Comparison of ENCODE assay signal across 21 cellular contexts in the genomic region with DNA sequence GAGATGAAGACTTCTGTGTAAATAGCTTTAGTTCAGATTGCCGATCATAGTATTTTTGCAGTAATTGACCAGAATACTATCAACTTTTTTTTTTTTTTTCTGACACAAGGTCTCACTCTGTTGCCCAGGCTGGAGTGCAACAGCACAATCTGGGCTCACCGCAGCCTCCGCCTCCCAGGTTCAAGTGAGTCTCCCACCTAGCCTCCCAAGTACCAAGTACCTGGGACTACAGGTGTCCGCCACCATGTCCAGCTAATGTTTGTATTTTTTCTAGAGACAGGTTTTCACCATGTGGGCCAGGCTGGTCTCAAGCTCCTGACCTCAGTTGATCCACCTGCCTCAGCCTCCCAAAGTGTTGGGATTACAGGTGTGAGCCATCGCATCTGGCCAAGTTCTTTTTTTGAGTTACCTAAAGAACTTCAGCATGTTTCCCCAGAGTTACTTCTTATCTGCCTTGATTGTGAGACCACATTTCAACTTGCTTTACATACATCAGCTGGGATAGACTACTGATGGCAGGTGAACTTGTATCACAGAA. TPM values are rescaled to one million over a fixed set of nuclear protein-coding genes. Genes with fewer than 3 reads are reported as not detected.
A peak's percentile ranks its signal among the peaks of the same experiment; 100 is the strongest.
DNase-seq lines count a peak whose midpoint lies in the region; ATAC-seq and TF ChIP-seq lines count a peak whose summit lies in the region.
"Had no signal": no experiment of that assay in that cellular context is flagged by ENCODE, and none has a peak within 500 bp of the region (broad histone marks: within the 10 kb centered on the region; RNA-seq: fewer than 3 reads in every experiment).

No MANE protein-coding gene starts in this region.

- no peak for ATAC-seq in HG03108 (IDR thresholded peaks at IDR 0.05; ENCODE audit: unreplicated experiment)
- ATAC-seq: stimulated activated naive B cell treated with anti-CD40 and anti-IgM and Interleukin-4, amounts not matched to agents 10 μg/mL and 1 μg/mL and 100 μg/mL, for 72 hours had no signal

- no peak overlapping the region for H2AFZ ChIP-seq in Loucy (ENCODE audit: low read length)

- no peaks in the 10 kb centered on the region for H3K9me3 ChIP-seq in Loucy (ENCODE audit: insufficient read depth, low read depth, low read length)
- no peaks in the 10 kb centered on the region for H3K9me3 ChIP-seq in endocrine pancreas (ENCODE audit: control insufficient read depth, low read length)
- H3K9me3 ChIP-seq in mucosa of rectum (ENCODE audit: control insufficient read depth in 2 of 2, low read length in 2 of 2): no peaks in the 10 kb centered on the region
- H3K9me3 ChIP-seq: BLaER1, left ventricle myocardium inferior, SJSA1, thoracic aorta had no signal

- DNase-seq in type B pancreatic cell (ENCODE audit: extremely low spot score, unreplicated experiment): no peak
- no peak for DNase-seq in NCI-H1417 (lab: John Stamatoyannopoulos, UW)
- no peak for DNase-seq in NCI-H2107 treated with DMSO at 0.1 percent for 48 hours (lab: John Stamatoyannopoulos, UW; ENCODE audit: unreplicated experiment)
- DNase-seq: activated CD4-positive, alpha-beta T cell treated with anti-CD3 and anti-CD28 coated beads, Interleukin-2, amount 50 U/mL, for 1 hour; activated naive CD8-positive, alpha-beta T cell treated with anti-CD3 and anti-CD28 coated beads for 36 hours; COR-L47; immature natural killer cell; left ventricle myocardium inferior; midbrain; NCI-H1417 treated with DMSO at 0.1 percent for 48 hours; NCI-H510A treated with DMSO at 0.1 percent for 48 hours; stimulated activated CD4-positive, alpha-beta T cell treated with anti-CD3 and anti-CD28 coated beads, Interleukin-2, amount 100 ng/mL, for 48 hours; stimulated activated naive B cell treated with anti-CD40 and anti-IgM and Interleukin-4, amounts not matched to agents 10 μg/mL and 1 μg/mL and 100 μg/mL, for 72 hours had no signal

- no peaks in the 10 kb centered on the region for H3K27me3 Mint-ChIP-seq in type B pancreatic cell
- H3K27me3 Mint-ChIP-seq: activated naive CD8-positive, alpha-beta T cell treated with anti-CD3 and anti-CD28 coated beads for 36 hours; stimulated activated naive B cell treated with anti-CD40 and anti-IgM and Interleukin-4, amounts not matched to agents 10 μg/mL and 1 μg/mL and 100 μg/mL, for 72 hours had no signal

- peak overlapping the region; percentile 73 for H3K4me3 Mint-ChIP-seq in type B pancreatic cell
- H3K4me3 Mint-ChIP-seq: activated naive CD8-positive, alpha-beta T cell treated with anti-CD3 and anti-CD28 coated beads for 36 hours; immature natural killer cell; stimulated activated naive B cell treated with anti-CD40 and anti-IgM and Interleukin-4, amounts not matched to agents 10 μg/mL and 1 μg/mL and 100 μg/mL, for 72 hours had no signal

- peaks cover 36% of the 10 kb centered on the region for H3K4me1 Mint-ChIP-seq in type B pancreatic cell (ENCODE audit: unreplicated experiment)

- H3F3A ChIP-seq in Loucy (ENCODE audit: low read depth): no peaks in the 10 kb centered on the region

- H4K20me1 ChIP-seq in Loucy (ENCODE audit: insufficient read depth, low read length, poor library complexity, severe bottlenecking): peaks cover 10% of the 10 kb centered on the region
- H4K20me1 ChIP-seq: BLaER1 had no signal

- H3K27ac ChIP-seq in mucosa of rectum (ENCODE audit: low read depth in 2 of 2, low read length in 2 of 2): no peak overlapping the region
- H3K27ac ChIP-seq: BLaER1, left ventricle myocardium inferior, SJSA1, thoracic aorta, VCaP had no signal

- H3K27me3 ChIP-seq in Loucy (ENCODE audit: insufficient read depth, low read length, poor library complexity, severe bottlenecking): no peaks in the 10 kb centered on the region
- no peaks in the 10 kb centered on the region for H3K27me3 ChIP-seq in endocrine pancreas (ENCODE audit: control insufficient read depth, insufficient read depth, low read length)
- no peaks in the 10 kb centered on the region for H3K27me3 ChIP-seq in mucosa of rectum (ENCODE audit: control insufficient read depth in 2 of 2, insufficient read depth in 2 of 2, low read length in 2 of 2)
- H3K27me3 ChIP-seq: BLaER1, SJSA1 had no signal

- H3K27ac Mint-ChIP-seq in type B pancreatic cell: peak overlapping the region; percentile 73
- H3K27ac Mint-ChIP-seq: activated naive CD8-positive, alpha-beta T cell treated with anti-CD3 and anti-CD28 coated beads for 36 hours; immature natural killer cell; stimulated activated naive B cell treated with anti-CD40 and anti-IgM and Interleukin-4, amounts not matched to agents 10 μg/mL and 1 μg/mL and 100 μg/mL, for 72 hours had no signal

- H3K4me3 ChIP-seq in Loucy (ENCODE audit: low read length, poor library complexity, severe bottlenecking) (no peak overlapping the region), endocrine pancreas (ENCODE audit: control insufficient read depth, insufficient read depth, low read length) (peak overlapping the region; percentile 55), mucosa of rectum (ENCODE audit: low read length in 2 of 2) (peak overlapping the region; percentile 24 to 43)
- H3K4me3 ChIP-seq: BLaER1, left ventricle myocardium inferior, SJSA1, thoracic aorta had no signal

- H3K36me3 Mint-ChIP-seq in type B pancreatic cell: peaks cover 12% of the 10 kb centered on the region
- H3K36me3 Mint-ChIP-seq: activated naive CD8-positive, alpha-beta T cell treated with anti-CD3 and anti-CD28 coated beads for 36 hours; immature natural killer cell had no signal

- peaks cover 26% of the 10 kb centered on the region for H3K4me1 ChIP-seq in Loucy (ENCODE audit: insufficient read depth, low read length, poor library complexity, severe bottlenecking)
- peaks cover 21% of the 10 kb centered on the region for H3K4me1 ChIP-seq in endocrine pancreas (ENCODE audit: control insufficient read depth, insufficient read depth, low read length)
- H3K4me1 ChIP-seq in mucosa of rectum (ENCODE audit: control insufficient read depth in 2 of 2, insufficient read depth in 2 of 2, low read length in 2 of 2): peaks cover 4 to 20% of the 10 kb centered on the region in 2 donors

- no peaks in the 10 kb centered on the region for H3K9me2 ChIP-seq in Loucy (replicated peaks; ENCODE audit: low read depth, low read length)

- no peak overlapping the region for H3K9ac ChIP-seq in Loucy (ENCODE audit: low read depth, low read length, poor library complexity, severe bottlenecking)
- H3K9ac ChIP-seq in endocrine pancreas (ENCODE audit: control insufficient read depth, insufficient read depth, low read length): no peak overlapping the region
- H3K9ac ChIP-seq in mucosa of rectum (ENCODE audit: low read depth in 1 of 2, low read length in 2 of 2): peak overlapping the region in 1 of 2 donors; percentile 5
- H3K9ac ChIP-seq: BLaER1 had no signal

- peaks cover 48% of the 10 kb centered on the region for H3K79me2 ChIP-seq in Loucy (ENCODE audit: insufficient read depth, low read length)

- no peaks in the 10 kb centered on the region for H3K36me3 ChIP-seq in Loucy (ENCODE audit: insufficient read depth, low read length)
- no peaks in the 10 kb centered on the region for H3K36me3 ChIP-seq in endocrine pancreas (ENCODE audit: control insufficient read depth, insufficient read depth, low read length)
- H3K36me3 ChIP-seq in mucosa of rectum (ENCODE audit: control insufficient read depth in 2 of 2, insufficient read depth in 2 of 2, low read length in 2 of 2): peaks cover 6 to 9% of the 10 kb centered on the region in 2 donors

- peak overlapping the region; percentile 39 for H3K4me2 ChIP-seq in Loucy (ENCODE audit: low read depth, low read length, poor library complexity, severe bottlenecking)
- H3K4me2 ChIP-seq: BLaER1 had no signal

- no peaks in the 10 kb centered on the region for H3K9me3 Mint-ChIP-seq in type B pancreatic cell
- H3K9me3 Mint-ChIP-seq: activated naive CD8-positive, alpha-beta T cell treated with anti-CD3 and anti-CD28 coated beads for 36 hours; immature natural killer cell; stimulated activated naive B cell treated with anti-CD40 and anti-IgM and Interleukin-4, amounts not matched to agents 10 μg/mL and 1 μg/mL and 100 μg/mL, for 72 hours had no signal

- no peak for TF ChIP-seq CTCF in Loucy (conservative IDR thresholded peaks at IDR 0.05; ENCODE audit: low read length)
- TF ChIP-seq CTCF in type B pancreatic cell (conservative IDR thresholded peaks at IDR 0.05): no peak

RNA-seq across cellular contexts. Expression of a gene that starts 2.8 kb away (rescaled TPM):
- 124 and 128 TPM in 2 replicates for total RNA-seq in type B pancreatic cell (ENCODE audit: low replicate concordance)
